In genomic region chr12:5402536-5402935, GRCh38 we compare ENCODE assay signal across 23 cellular contexts. TPM values are rescaled to one million over a fixed set of nuclear protein-coding genes. Genes with fewer than 3 reads are reported as not detected.
"Had no signal": no experiment of that assay in that cellular context is flagged by ENCODE, and none has a peak within 500 bp of the region (broad histone marks: within the 10 kb centered on the region; RNA-seq: fewer than 3 reads in every experiment).

No MANE protein-coding gene starts in this region.

- DNase-seq: colonic mucosa; cortex of kidney; effector CD8-positive, alpha-beta T cell; effector memory CD8-positive, alpha-beta T cell; endodermal cell; erythroblast; foreskin keratinocyte; heart left ventricle; hippocampal formation; left cardiac atrium; left lung; left ventricle myocardium superior; lower lobe of right lung; mesenchymal stem cell; mucosa of descending colon had no signal

- ATAC-seq: effector memory CD8-positive, alpha-beta T cell; esophagus mucosa; foreskin keratinocyte; gastroesophageal sphincter; heart left ventricle; left cardiac atrium; left lung; left ventricle myocardium superior; lower lobe of right lung; mucosa of descending colon had no signal

- H3K4me1 ChIP-seq: colonic mucosa, foreskin keratinocyte, gastroesophageal sphincter, left lung, lower lobe of right lung had no signal

- H3K4me3 Mint-ChIP-seq: dendritic cell treated with granulocyte-macrophage colony-stimulating factor and Interleukin-4, amounts not matched to agents 40 ng/mL and 50 ng/mL, for 4 days; effector memory CD8-positive, alpha-beta T cell; endodermal cell; mesothelial cell of epicardium had no signal

- H3K9me3 ChIP-seq: colonic mucosa, gastroesophageal sphincter, heart left ventricle, left lung, lower lobe of right lung, mucosa of descending colon had no signal

- H3K9me3 Mint-ChIP-seq: dendritic cell treated with granulocyte-macrophage colony-stimulating factor and Interleukin-4, amounts not matched to agents 40 ng/mL and 50 ng/mL, for 4 days; endodermal cell; mesothelial cell of epicardium had no signal

- H3K36me3 Mint-ChIP-seq: mesothelial cell of epicardium had no signal

- H3K27ac ChIP-seq: colonic mucosa, epithelial cell of prostate, foreskin keratinocyte, gastroesophageal sphincter, heart left ventricle, left lung, lower lobe of right lung had no signal

- H3K4me3 ChIP-seq: colonic mucosa, gastroesophageal sphincter, heart left ventricle, left lung, lower lobe of right lung, mucosa of descending colon had no signal

- H3K27ac Mint-ChIP-seq: dendritic cell treated with granulocyte-macrophage colony-stimulating factor and Interleukin-4, amounts not matched to agents 40 ng/mL and 50 ng/mL, for 4 days; effector memory CD8-positive, alpha-beta T cell; endodermal cell; mesothelial cell of epicardium had no signal

- H3K27me3 ChIP-seq: colonic mucosa, gastroesophageal sphincter had no signal

- H3K36me3 ChIP-seq: colonic mucosa, gastroesophageal sphincter, heart left ventricle, left lung, lower lobe of right lung had no signal

RNA-seq across cellular contexts. Expression of gene NTF3, which starts 29.4 kb away (rescaled TPM):
- total RNA-seq: dermis microvascular lymphatic vessel endothelial cell, foreskin keratinocyte, kidney epithelial cell had no signal
- polyA plus RNA-seq: foreskin keratinocyte, keratinocyte had no signal
